8 cellular contexts compared by ENCODE assay signal in genomic region chr19:927044-927706, GRCh38. TPM values are rescaled to one million over a fixed set of nuclear protein-coding genes. Genes with fewer than 3 reads are reported as not detected.
DNase-seq lines count a peak whose midpoint lies in the region; ATAC-seq and TF ChIP-seq lines count a peak whose summit lies in the region.

No MANE protein-coding gene starts in this region.

- H3K36me3 ChIP-seq in iPS-20b (ENCODE audit: insufficient read depth, low read depth, low read length): peaks cover 10% of the 10 kb centered on the region; the same call in 1 of the 2 replicates

- peaks cover 11% of the 10 kb centered on the region for H3K36me3 Mint-ChIP-seq in activated naive CD8-positive, alpha-beta T cell treated with anti-CD3 and anti-CD28 coated beads, Interleukin-2, amount 10 ng/mL, durations not matched to agents 7 days and 5 days

- H3K27me3 Mint-ChIP-seq in activated naive CD8-positive, alpha-beta T cell treated with anti-CD3 and anti-CD28 coated beads, Interleukin-2, amount 10 ng/mL, durations not matched to agents 7 days and 5 days: no peaks in the 10 kb centered on the region
- H3K27me3 Mint-ChIP-seq in stimulated activated naive CD8-positive, alpha-beta T cell treated with anti-CD3 and anti-CD28 coated beads, Interleukin-15, amount 100 ng/mL, for 72 hours: peaks cover 6% of the 10 kb centered on the region

- peak overlapping the region; percentile 89 for H3K4me3 Mint-ChIP-seq in activated naive CD8-positive, alpha-beta T cell treated with anti-CD3 and anti-CD28 coated beads, Interleukin-2, amount 10 ng/mL, durations not matched to agents 7 days and 5 days
- peak overlapping the region; percentile 84 to 88 for H3K4me3 Mint-ChIP-seq in stimulated activated naive CD8-positive, alpha-beta T cell treated with anti-CD3 and anti-CD28 coated beads, Interleukin-15, amount 100 ng/mL, for 72 hours

- H3K4me1 Mint-ChIP-seq in activated naive CD8-positive, alpha-beta T cell treated with anti-CD3 and anti-CD28 coated beads, Interleukin-2, amount 10 ng/mL, durations not matched to agents 7 days and 5 days: peaks cover 7% of the 10 kb centered on the region
- peaks cover 20% of the 10 kb centered on the region for H3K4me1 Mint-ChIP-seq in stimulated activated naive CD8-positive, alpha-beta T cell treated with anti-CD3 and anti-CD28 coated beads, Interleukin-15, amount 100 ng/mL, for 72 hours

- H3K27ac ChIP-seq in 22Rv1 (peak overlapping the region; percentile 80), iPS-20b (ENCODE audit: low read length) (peak overlapping the region; percentile 36)

- H3K9ac ChIP-seq in iPS-20b (ENCODE audit: low read depth, low read length): peak overlapping the region; percentile 79; the same call in 1 of the 2 replicates

- H3K27me3 ChIP-seq in iPS-20b (ENCODE audit: insufficient read depth, low read length): peaks cover 20% of the 10 kb centered on the region; the same call in 1 of the 2 replicates

- TF ChIP-seq CTCF in 22Rv1 (IDR thresholded peaks at IDR 0.05) (no peak), GM20000 (IDR thresholded peaks at IDR 0.05; ENCODE audit: extremely low read depth, missing control alignments) (no peak)

- H3K27ac Mint-ChIP-seq in activated naive CD8-positive, alpha-beta T cell treated with anti-CD3 and anti-CD28 coated beads, Interleukin-2, amount 10 ng/mL, durations not matched to agents 7 days and 5 days: no peak overlapping the region
- no peak overlapping the region for H3K27ac Mint-ChIP-seq in stimulated activated naive CD8-positive, alpha-beta T cell treated with anti-CD3 and anti-CD28 coated beads, Interleukin-15, amount 100 ng/mL, for 72 hours

- no peaks in the 10 kb centered on the region for H3K4me1 ChIP-seq in iPS-20b (ENCODE audit: insufficient read depth, low read length)

- DNase-seq in GM20000 (ENCODE audit: low spot score): peak; percentile 79
- DNase-seq in activated naive CD8-positive, alpha-beta T cell treated with anti-CD3 and anti-CD28 coated beads, Interleukin-2, amount 10 ng/mL, durations not matched to agents 7 days and 5 days: no peak
- peak in 1 of 2 donors; percentile 33 for DNase-seq in stimulated activated naive CD8-positive, alpha-beta T cell treated with anti-CD3 and anti-CD28 coated beads, Interleukin-15, amount 100 ng/mL, for 72 hours
- DNase-seq in 8988T: no peak

- no peaks in the 10 kb centered on the region for H3K9me3 Mint-ChIP-seq in activated naive CD8-positive, alpha-beta T cell treated with anti-CD3 and anti-CD28 coated beads, Interleukin-2, amount 10 ng/mL, durations not matched to agents 7 days and 5 days
- H3K9me3 Mint-ChIP-seq in stimulated activated naive CD8-positive, alpha-beta T cell treated with anti-CD3 and anti-CD28 coated beads, Interleukin-15, amount 100 ng/mL, for 72 hours: no peaks in the 10 kb centered on the region

- ATAC-seq in activated naive CD8-positive, alpha-beta T cell treated with anti-CD3 and anti-CD28 coated beads, Interleukin-2, amount 10 ng/mL, durations not matched to agents 7 days and 5 days (ENCODE audit: low read depth): no peak
- no peak for ATAC-seq in stimulated activated naive CD8-positive, alpha-beta T cell treated with anti-CD3 and anti-CD28 coated beads, Interleukin-15, amount 100 ng/mL, for 72 hours
- ATAC-seq in GM18505 (IDR thresholded peaks at IDR 0.05; ENCODE audit: unreplicated experiment): no peak
- ATAC-seq in GM18511 (IDR thresholded peaks at IDR 0.05; ENCODE audit: unreplicated experiment): no peak

- POLR2A ChIA-PET in activated naive CD8-positive, alpha-beta T cell treated with anti-CD3 and anti-CD28 coated beads, Interleukin-2, amount 10 ng/mL, durations not matched to agents 7 days and 5 days (lab: Charles Lee): interaction anchor here (0.7 to 1.5 kb wide), 2 partner anchors 10 to 56 kb away, joined by 3 to 6 read pairs; partner anchors contain the start of gene WDR18

- no peak for TF ChIP-seq POLR2A in GM18505 (IDR thresholded peaks at IDR 0.05; ENCODE audit: borderline replicate concordance, extremely low read depth, insufficient read depth, insufficient read length)

- no peaks in the 10 kb centered on the region for H3K9me3 ChIP-seq in iPS-20b (ENCODE audit: insufficient read depth, low read depth, low read length)

- peak overlapping the region; percentile 82; the same call in 1 of the 2 replicates for H3K4me3 ChIP-seq in iPS-20b (ENCODE audit: low read length)

RNA-seq across cellular contexts. Expression of gene ARID3A, which starts 1.3 kb away (rescaled TPM):
- total RNA-seq in activated naive CD8-positive, alpha-beta T cell treated with anti-CD3 and anti-CD28 coated beads, Interleukin-2, amount 10 ng/mL, durations not matched to agents 7 days and 5 days: 10 to 100 TPM; 28.7 to 33.2 TPM

RNA-seq across cellular contexts. Expression of gene KISS1R, which starts 10.0 kb away (rescaled TPM):
- 1 to 10 TPM; 2.9 to 3.1 TPM for total RNA-seq in activated naive CD8-positive, alpha-beta T cell treated with anti-CD3 and anti-CD28 coated beads, Interleukin-2, amount 10 ng/mL, durations not matched to agents 7 days and 5 days

RNA-seq across cellular contexts. Expression of gene R3HDM4, which starts 14.2 kb away (rescaled TPM):
- total RNA-seq in activated naive CD8-positive, alpha-beta T cell treated with anti-CD3 and anti-CD28 coated beads, Interleukin-2, amount 10 ng/mL, durations not matched to agents 7 days and 5 days: 100 to 1,000 TPM; 108 to 113 TPM

RNA-seq across cellular contexts. Expression of gene RNU6-9, which starts 33.9 kb away (rescaled TPM):
- not detected for total RNA-seq in activated naive CD8-positive, alpha-beta T cell treated with anti-CD3 and anti-CD28 coated beads, Interleukin-2, amount 10 ng/mL, durations not matched to agents 7 days and 5 days

RNA-seq across cellular contexts. Expression of gene MED16, which starts 34.2 kb away (rescaled TPM):
- total RNA-seq in activated naive CD8-positive, alpha-beta T cell treated with anti-CD3 and anti-CD28 coated beads, Interleukin-2, amount 10 ng/mL, durations not matched to agents 7 days and 5 days: 10 to 100 TPM; 53.6 to 72.7 TPM
